ENCODE assay signal across 10 cellular contexts in the genomic region with DNA sequence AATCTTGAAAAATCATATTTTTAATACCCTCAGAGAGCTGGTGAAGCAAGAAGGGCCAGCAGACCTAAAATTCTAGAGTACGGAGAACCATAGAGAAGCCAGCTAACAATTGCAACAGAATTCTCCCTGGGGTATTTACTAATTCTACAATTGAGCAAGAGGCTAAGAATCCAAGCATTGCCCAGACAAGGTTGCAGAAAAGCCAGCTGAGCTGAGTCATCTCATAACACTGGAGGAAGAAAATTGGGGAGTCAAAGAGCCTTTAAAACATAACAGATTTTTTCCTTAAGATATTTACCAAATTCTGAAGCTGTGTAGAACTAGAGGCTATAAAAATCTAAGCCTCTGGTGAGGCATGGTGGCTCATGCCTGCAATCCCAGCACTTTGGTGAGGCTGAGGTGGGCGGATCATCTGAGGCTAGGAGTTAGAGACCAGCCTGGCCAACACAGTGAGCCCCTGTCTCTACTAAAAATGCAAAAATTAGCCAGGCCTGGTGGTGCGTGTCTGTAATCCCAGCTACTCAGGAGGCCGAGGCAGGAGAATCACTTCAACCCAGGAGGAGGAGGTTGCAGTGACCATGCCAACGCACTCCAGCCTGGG. TPM values are rescaled to one million over a fixed set of nuclear protein-coding genes. Genes with fewer than 3 reads are reported as not detected.
DNase-seq lines count a peak whose midpoint lies in the region; ATAC-seq, FAIRE-seq and TF ChIP-seq lines count a peak whose summit lies in the region.
"Had no signal": no experiment of that assay in that cellular context is flagged by ENCODE, and none has a peak within 500 bp of the region (broad histone marks: within the 10 kb centered on the region; RNA-seq: fewer than 3 reads in every experiment).

No MANE protein-coding gene starts in this region.

- no peaks in the 10 kb centered on the region for H3K27me3 ChIP-seq in pancreas

- intact Hi-C loops in CD14-positive monocyte (cut with micrococcal nuclease): no loop called here
- intact Hi-C loops in pancreas (cut with DNase I): no loop called here
- intact Hi-C loops in activated CD4-positive, alpha-beta memory T cell treated with anti-CD3 and anti-CD28 coated beads for 36 hours (cut with micrococcal nuclease): no loop called here

- H3K36me3 ChIP-seq in pancreas: no peaks in the 10 kb centered on the region

- CTCF ChIA-PET in RWPE1 (lab: Yijun Ruan, JAX): interaction anchor here (0.6 to 1.6 kb wide), 2 partner anchors 43 to 122 kb away, joined by 4 to 6 read pairs; no protein-coding TSS in a partner anchor
- CTCF ChIA-PET in activated CD4-positive, alpha-beta memory T cell treated with anti-CD3 and anti-CD28 coated beads for 36 hours (lab: Charles Lee): interaction anchor here (0.9 to 9.6 kb wide), 2 partner anchors 42 to 55 kb away, joined by 3 to 310 read pairs; partner anchors contain the start of genes DDB1 and TKFC

- H3K27ac ChIP-seq in RWPE1 (peak overlapping the region; percentile 100), pancreas (no peak overlapping the region)

- POLR2A ChIA-PET in RWPE1 (lab: Yijun Ruan, JAX; ENCODE audit: low non-redundant PET): interaction anchor here (1.0 kb wide), 1 partner anchor 17 kb away, joined by 7 read pairs; the partner anchor contains the start of genes CYB561A3 and TMEM138
- POLR2A ChIA-PET in activated CD4-positive, alpha-beta memory T cell treated with anti-CD3 and anti-CD28 coated beads for 36 hours (lab: Charles Lee): no interaction called here

- DNase-seq in CD14-positive monocyte (ENCODE audit: low spot score) (peak; percentile 59), RWPE1 (ENCODE audit: low spot score) (peak; percentile 92), fibroblast of peridontal ligament (ENCODE audit: extremely low read depth) (peak; percentile 100), pancreas (no peak), amygdala (lab: John Stamatoyannopoulos, UW) (no peak)
- no peak for DNase-seq in activated CD4-positive, alpha-beta memory T cell treated with anti-CD3 and anti-CD28 coated beads for 36 hours
- no peak for DNase-seq in activated CD4-positive, alpha-beta T cell treated with anti-CD3 and anti-CD28 coated beads for 4 hours
- DNase-seq: DMS53; stimulated activated CD4-positive, alpha-beta T cell treated with anti-CD3 and anti-CD28 coated beads, Interleukin-2, amount 100 ng/mL, for 48 hours had no signal

- H3K27ac Mint-ChIP-seq in CD14-positive monocyte: peak overlapping the region; percentile 80 to 96 (median 89)
- no peak overlapping the region for H3K27ac Mint-ChIP-seq in activated CD4-positive, alpha-beta memory T cell treated with anti-CD3 and anti-CD28 coated beads for 36 hours

- peak overlapping the region in 1 of 2 donors; percentile 21 for H3K4me3 Mint-ChIP-seq in CD14-positive monocyte
- H3K4me3 Mint-ChIP-seq in activated CD4-positive, alpha-beta memory T cell treated with anti-CD3 and anti-CD28 coated beads for 36 hours: no peak overlapping the region

- peaks cover 17 to 23% of the 10 kb centered on the region in 2 donors for H3K36me3 Mint-ChIP-seq in CD14-positive monocyte
- H3K36me3 Mint-ChIP-seq in activated CD4-positive, alpha-beta memory T cell treated with anti-CD3 and anti-CD28 coated beads for 36 hours: peaks cover 12% of the 10 kb centered on the region

- WGBS in pancreas, 2 donors: 83 to 91% methylated on average over 5 of the region's 5 CpGs

- peak in 3 of 4 donors; percentile 24 to 76 (median 62) for ATAC-seq in pancreas
- no peak for ATAC-seq in GM18502 (IDR thresholded peaks at IDR 0.05; ENCODE audit: poor library complexity, unreplicated experiment)

- TF ChIP-seq CTCF in CD14-positive monocyte (IDR thresholded peaks at IDR 0.05) (no peak), RWPE1 (conservative IDR thresholded peaks at IDR 0.05; ENCODE audit: low read depth) (no peak), pancreas (IDR thresholded peaks at IDR 0.05) (no peak)

- FAIRE-seq in pancreas (lab: Jason Lieb, UNC): no peak

- peaks cover 0 to 5% (median 0%) of the 10 kb centered on the region in 3 donors for H3K27me3 Mint-ChIP-seq in CD14-positive monocyte (ENCODE audit: low read depth in 3 of 3)
- no peaks in the 10 kb centered on the region for H3K27me3 Mint-ChIP-seq in activated CD4-positive, alpha-beta memory T cell treated with anti-CD3 and anti-CD28 coated beads for 36 hours

- H3K4me1 Mint-ChIP-seq in CD14-positive monocyte: peaks cover 36% of the 10 kb centered on the region
- H3K4me1 Mint-ChIP-seq in activated CD4-positive, alpha-beta memory T cell treated with anti-CD3 and anti-CD28 coated beads for 36 hours (ENCODE audit: low read depth): no peaks in the 10 kb centered on the region

- peaks cover 0 to 4% (median 0%) of the 10 kb centered on the region in 7 donors for H3K9me3 Mint-ChIP-seq in CD14-positive monocyte
- peaks cover 3% of the 10 kb centered on the region for H3K9me3 Mint-ChIP-seq in activated CD4-positive, alpha-beta memory T cell treated with anti-CD3 and anti-CD28 coated beads for 36 hours

- H3K4me3 ChIP-seq in pancreas: no peak overlapping the region

- no peaks in the 10 kb centered on the region for H3K4me1 ChIP-seq in pancreas

- H3K9me3 ChIP-seq in pancreas: no peaks in the 10 kb centered on the region

RNA-seq across cellular contexts. Expression of gene TMEM216, which starts 13.6 kb away (rescaled TPM):
- polyA plus RNA-seq in CD14-positive monocyte (10 to 100 TPM; 30.1 to 31.2 TPM), pancreas (10 to 100 TPM in 1 of 2 donors, 1 to 10 TPM in 1; 9.3 to 17.8 TPM)
- 1 to 10 TPM; 3.7 to 8.2 (median 6.4) TPM for total RNA-seq in pancreas
- 1 to 10 TPM; 9.2 to 10.0 TPM for total RNA-seq in activated CD4-positive, alpha-beta memory T cell treated with anti-CD3 and anti-CD28 coated beads for 36 hours

RNA-seq across cellular contexts. Expression of gene TMEM138, which starts 16.6 kb away (rescaled TPM):
- polyA plus RNA-seq in CD14-positive monocyte (10 to 100 TPM; 34.5 to 50.7 TPM), pancreas (10 to 100 TPM; 32.8 to 39.2 TPM)
- total RNA-seq in pancreas: 10 to 100 TPM; 10.8 to 20.4 (median 13.7) TPM
- 10 to 100 TPM; 33.7 to 34.6 TPM for total RNA-seq in activated CD4-positive, alpha-beta memory T cell treated with anti-CD3 and anti-CD28 coated beads for 36 hours

RNA-seq across cellular contexts. Expression of gene CYB561A3, which starts 17.1 kb away (rescaled TPM):
- polyA plus RNA-seq in CD14-positive monocyte: 100 to 1,000 TPM; 112 TPM
- 10 to 100 TPM; 16.5 to 26.2 (median 22.7) TPM for total RNA-seq in pancreas
- 10 to 100 TPM; 14.8 to 19.7 TPM for polyA plus RNA-seq in pancreas
- total RNA-seq in activated CD4-positive, alpha-beta memory T cell treated with anti-CD3 and anti-CD28 coated beads for 36 hours: 10 to 100 TPM; 32.3 to 32.9 TPM

RNA-seq across cellular contexts. Expression of gene TKFC, which starts 45.8 kb away (rescaled TPM):
- polyA plus RNA-seq in CD14-positive monocyte (10 to 100 TPM; 29.5 to 29.6 TPM), pancreas (10 to 100 TPM; 40.7 to 66.7 TPM)
- total RNA-seq in pancreas: 10 to 100 TPM; 25.6 to 40.6 (median 32.9) TPM
- total RNA-seq in activated CD4-positive, alpha-beta memory T cell treated with anti-CD3 and anti-CD28 coated beads for 36 hours: 100 to 1,000 TPM; 118 to 120 TPM

RNA-seq across cellular contexts. Expression of gene DDB1, which starts 45.9 kb away (rescaled TPM):
- polyA plus RNA-seq in CD14-positive monocyte (10 to 100 TPM; 86.6 to 97.2 TPM), pancreas (10 to 100 TPM; 50.9 to 83.8 TPM)
- 10 to 100 TPM; 62.8 to 84.4 (median 74.5) TPM for total RNA-seq in pancreas
- total RNA-seq in activated CD4-positive, alpha-beta memory T cell treated with anti-CD3 and anti-CD28 coated beads for 36 hours: 100 to 1,000 TPM; 222 to 223 TPM

Comparison
In these comparisons a context has a peak if more than half of its experiments do, and no peak if none do; other contexts are left out.
1. DNase-seq: peak in CD14-positive monocyte (single experiment), RWPE1 (single experiment) and fibroblast of peridontal ligament (single experiment); none in pancreas (0 of 6), activated CD4-positive, alpha-beta memory T cell treated with anti-CD3 and anti-CD28 coated beads for 36 hours (single experiment), activated CD4-positive, alpha-beta T cell treated with anti-CD3 and anti-CD28 coated beads for 4 hours (0 of 2) and amygdala (0 of 56).